Comparison of ENCODE assay signal across 1 cellular context in genomic region chr20:25290646-25291431, GRCh38.
TF ChIP-seq lines count a peak whose summit lies in the region.

No MANE protein-coding gene starts in this region.

TF ChIP-seq in K562, 482 proteins besides CTCF, POLR2A, EP300 and RAD21:
- TF ChIP-seq ZFP36 (IDR thresholded peaks at IDR 0.05; ENCODE audit: low read depth, low read length, partially characterized antibody): no peak
- TF ChIP-seq ZFP91 (CRISPR knock-in tag; IDR thresholded peaks at IDR 0.05): no peak
- TF ChIP-seq RBM14 (IDR thresholded peaks at IDR 0.05; ENCODE audit: borderline replicate concordance, insufficient read depth, low read depth, low read length): no peak
- TF ChIP-seq ZNF263 (CRISPR knock-in tag; IDR thresholded peaks at IDR 0.05; ENCODE audit: borderline replicate concordance): peak; percentile 73
- TF ChIP-seq ARNT (IDR thresholded peaks at IDR 0.05): no peak
- TF ChIP-seq ZNF584 (CRISPR knock-in tag; IDR thresholded peaks at IDR 0.05; ENCODE audit: low read depth): no peak
- no peak for TF ChIP-seq MAX (CRISPR knock-in tag; IDR thresholded peaks at IDR 0.05)
- TF ChIP-seq ZSCAN29 (IDR thresholded peaks at IDR 0.05): no peak
- peak; percentile 3 for TF ChIP-seq RBM22 (IDR thresholded peaks at IDR 0.05; ENCODE audit: low read depth, low read length, poor library complexity, severe bottlenecking)
- TF ChIP-seq XRCC4 (IDR thresholded peaks at IDR 0.05; ENCODE audit: extremely low read depth, insufficient read depth, insufficient read length): no peak
- TF ChIP-seq CREB3L1 (IDR thresholded peaks at IDR 0.05; ENCODE audit: borderline replicate concordance, low read depth): no peak
- no peak for TF ChIP-seq HNRNPUL1 (IDR thresholded peaks at IDR 0.05; ENCODE audit: low read length)
